ENCODE assay signal across 25 cellular contexts in genomic region chr9:132151118-132151517, GRCh38. TPM values are rescaled to one million over a fixed set of nuclear protein-coding genes. Genes with fewer than 3 reads are reported as not detected.
A peak's percentile ranks its signal among the peaks of the same experiment; 100 is the strongest.
DNase-seq lines count a peak whose midpoint lies in the region; ATAC-seq and TF ChIP-seq lines count a peak whose summit lies in the region.
"Had no signal": no experiment of that assay in that cellular context is flagged by ENCODE, and none has a peak within 500 bp of the region (broad histone marks: within the 10 kb centered on the region; RNA-seq: fewer than 3 reads in every experiment).

No MANE protein-coding gene starts in this region.

- H3K9me3 ChIP-seq in BLaER1 treated with 17β-estradiol and CSF1 and Interleukin-3, amounts not matched to agents 10 nM and 100 nM (replicated peaks in 1 of 11), result no peaks in the 10 kb centered on the region
- H3K9me3 ChIP-seq in HEK293 (ENCODE audit: control insufficient read depth, insufficient read depth, low read depth, low read length), result no peaks in the 10 kb centered on the region
- H3K9me3 ChIP-seq in osteoblast (ENCODE audit: low read depth, low read length), result no peaks in the 10 kb centered on the region
- H3K9me3 ChIP-seq: BE2C had no signal

- TF ChIP-seq CTCF in HEK293 (tag by site-specific recombination; IDR thresholded peaks at IDR 0.05) (no peak), chondrocyte (IDR thresholded peaks at IDR 0.05) (no peak), osteoblast (IDR thresholded peaks at IDR 0.05; ENCODE audit: extremely low read depth, low read depth, low read length) (no peak), progenitor cell of endocrine pancreas (IDR thresholded peaks at IDR 0.05; ENCODE audit: unreplicated experiment) (no peak)

- H3K27ac ChIP-seq in BLaER1 treated with 17β-estradiol and CSF1 and Interleukin-3, amounts not matched to agents 10 nM and 100 nM, result no peak overlapping the region
- no peak overlapping the region for H3K27ac ChIP-seq in HEK293 (ENCODE audit: extremely low read depth, low read depth, low read length)
- H3K27ac ChIP-seq in osteoblast (ENCODE audit: low read depth, low read length), result no peak overlapping the region

- peaks cover 7 to 37% (median 23%) of the 10 kb centered on the region in 10 experiments; a peak in 17 of 20 replicates for H3K4me1 ChIP-seq in BLaER1 treated with 17β-estradiol and CSF1 and Interleukin-3, amounts not matched to agents 10 nM and 100 nM
- H3K4me1 ChIP-seq in HEK293 (ENCODE audit: control insufficient read depth, insufficient read depth, low read length), result no peaks in the 10 kb centered on the region
- H3K4me1 ChIP-seq in osteoblast (ENCODE audit: insufficient read depth, low read length), result no peaks in the 10 kb centered on the region
- H3K4me1 ChIP-seq: BE2C had no signal

- ATAC-seq in sciatic nerve (no peak), HG03039 (IDR thresholded peaks at IDR 0.05; ENCODE audit: unreplicated experiment) (no peak)
- ATAC-seq: GM12878 had no signal

- peak overlapping the region in 6 of 11 experiments; percentile 17 to 47 (median 34); a peak in 9 of 22 replicates for H3K4me2 ChIP-seq in BLaER1 treated with 17β-estradiol and CSF1 and Interleukin-3, amounts not matched to agents 10 nM and 100 nM
- no peak overlapping the region for H3K4me2 ChIP-seq in osteoblast (ENCODE audit: insufficient read depth, low read length)

- no peaks in the 10 kb centered on the region for H3K9me3 Mint-ChIP-seq in chondrocyte (ENCODE audit: low read depth)
- no peaks in the 10 kb centered on the region for H3K9me3 Mint-ChIP-seq in progenitor cell of endocrine pancreas (ENCODE audit: low read depth)
- H3K9me3 Mint-ChIP-seq: CD14-positive monocyte; CD4-positive, alpha-beta memory T cell; CD4-positive, CD25-positive, alpha-beta regulatory T cell had no signal

- peaks cover 67% of the 10 kb centered on the region for H3K27me3 Mint-ChIP-seq in chondrocyte (ENCODE audit: low read depth)
- peaks cover 48% of the 10 kb centered on the region for H3K27me3 Mint-ChIP-seq in progenitor cell of endocrine pancreas

- no peaks in the 10 kb centered on the region for H3K79me2 ChIP-seq in osteoblast (ENCODE audit: insufficient read depth, low read length)

- H3K27me3 ChIP-seq in BLaER1 treated with 17β-estradiol and CSF1 and Interleukin-3, amounts not matched to agents 10 nM and 100 nM, result no peaks in the 10 kb centered on the region
- H3K27me3 ChIP-seq in osteoblast (ENCODE audit: insufficient read depth, low read length), result peaks cover 61% of the 10 kb centered on the region
- H3K27me3 ChIP-seq: BE2C had no signal

- peaks cover 0 to 6% (median 0%) of the 10 kb centered on the region in 11 experiments; a peak in 1 of 22 replicates for H4K20me1 ChIP-seq in BLaER1 treated with 17β-estradiol and CSF1 and Interleukin-3, amounts not matched to agents 10 nM and 100 nM
- no peaks in the 10 kb centered on the region for H4K20me1 ChIP-seq in osteoblast (ENCODE audit: insufficient read depth, low read length)

- DNase-seq in chondrocyte (ENCODE audit: low spot score) (peak; percentile 21), osteoblast (ENCODE audit: insufficient read length, low spot score, missing footprints) (peak; percentile 34), progenitor cell of endocrine pancreas (ENCODE audit: low spot score, unreplicated experiment) (no peak), sciatic nerve (ENCODE audit: low spot score) (no peak), NCI-H2227 (lab: John Stamatoyannopoulos, UW; ENCODE audit: unreplicated experiment) (no peak)
- DNase-seq: 8988T; ACHN; BE2C; C1 segment of cervical spinal cord; CD4-positive, alpha-beta memory T cell; CD4-positive, CD25-positive, alpha-beta regulatory T cell; CD8-positive, alpha-beta memory T cell; COR-L47; DMS 273 treated with DMSO at 0.1 percent for 48 hours; DMS153; DMS53; DMS79; DND-41; EL; GDM1 had no signal

- POLR2A ChIA-PET in HEK293 (lab: Yijun Ruan, JAX), result no interaction called here

- H3K4me3 Mint-ChIP-seq in chondrocyte (ENCODE audit: unreplicated experiment), result no peak overlapping the region
- no peak overlapping the region for H3K4me3 Mint-ChIP-seq in progenitor cell of endocrine pancreas (ENCODE audit: low read depth)
- H3K4me3 Mint-ChIP-seq: CD14-positive monocyte; CD4-positive, alpha-beta memory T cell; CD4-positive, CD25-positive, alpha-beta regulatory T cell; CD8-positive, alpha-beta memory T cell had no signal

- H3K27ac Mint-ChIP-seq in chondrocyte (ENCODE audit: unreplicated experiment), result no peak overlapping the region
- H3K27ac Mint-ChIP-seq in progenitor cell of endocrine pancreas, result no peak overlapping the region
- H3K27ac Mint-ChIP-seq: CD14-positive monocyte; CD4-positive, alpha-beta memory T cell; CD4-positive, CD25-positive, alpha-beta regulatory T cell; CD8-positive, alpha-beta memory T cell had no signal

- H3K9ac ChIP-seq in BLaER1 treated with 17β-estradiol and CSF1 and Interleukin-3, amounts not matched to agents 10 nM and 100 nM, result no peak overlapping the region

- H3K36me3 Mint-ChIP-seq in chondrocyte (ENCODE audit: low read depth) (no peaks in the 10 kb centered on the region), progenitor cell of endocrine pancreas (ENCODE audit: insufficient read depth) (no peaks in the 10 kb centered on the region)
- H3K36me3 Mint-ChIP-seq: CD14-positive monocyte; CD4-positive, alpha-beta memory T cell; CD4-positive, CD25-positive, alpha-beta regulatory T cell; CD8-positive, alpha-beta memory T cell had no signal

- no peak overlapping the region for H3K4me3 ChIP-seq in BLaER1 treated with 17β-estradiol and CSF1 and Interleukin-3, amounts not matched to agents 10 nM and 100 nM
- no peak overlapping the region for H3K4me3 ChIP-seq in HEK293 (ENCODE audit: low read depth, low read length)
- no peak overlapping the region for H3K4me3 ChIP-seq in osteoblast (ENCODE audit: insufficient read depth, low read length)
- H3K4me3 ChIP-seq: GM12878 had no signal

- H2AFZ ChIP-seq in osteoblast (ENCODE audit: low read length), result no peak overlapping the region

- no peaks in the 10 kb centered on the region for H3K36me3 ChIP-seq in BLaER1 treated with 17β-estradiol and CSF1 and Interleukin-3, amounts not matched to agents 10 nM and 100 nM
- H3K36me3 ChIP-seq in HEK293 (ENCODE audit: control insufficient read depth in 2 of 2, insufficient read depth in 1 of 2, low read length in 2 of 2) (no peaks in the 10 kb centered on the region), osteoblast (ENCODE audit: insufficient read depth, low read length) (no peaks in the 10 kb centered on the region)
- H3K36me3 ChIP-seq: BE2C had no signal

- intact Hi-C loops in sciatic nerve (cut with DNase I), result loop anchor here (10.0 kb wide), 1 partner anchor 156 kb away; no protein-coding TSS in a partner anchor

- CTCF ChIA-PET in HEK293 (lab: Yijun Ruan, JAX), result interaction anchor here (1.0 to 2.2 kb wide), 3 partner anchors 18 to 388 kb away, joined by 3 to 6 read pairs (median 3); no protein-coding TSS in a partner anchor

- H3K4me1 Mint-ChIP-seq in chondrocyte (ENCODE audit: low read depth), result no peaks in the 10 kb centered on the region
- H3K4me1 Mint-ChIP-seq in progenitor cell of endocrine pancreas (ENCODE audit: low read depth), result no peaks in the 10 kb centered on the region
- H3K4me1 Mint-ChIP-seq: CD4-positive, alpha-beta memory T cell; CD8-positive, alpha-beta memory T cell had no signal

TF ChIP-seq in HEK293, 187 proteins besides CTCF, POLR2A, EP300 and RAD21:
- TF ChIP-seq ZBTB17 (tag by site-specific recombination; IDR thresholded peaks at IDR 0.05), result peak; percentile 98
- TF ChIP-seq FEZF1 (tag by site-specific recombination; IDR thresholded peaks at IDR 0.05), result no peak
TF ChIP-seq in HEK293: peak in this region for 1.

RNA-seq across cellular contexts. Expression of gene NTNG2, which starts 10.7 kb away (rescaled TPM):
- total RNA-seq in chondrocyte (3.0 to 4.8 TPM (median 3.4 TPM) in 3 replicates), osteoblast (9.4 and 13.0 TPM in 2 replicates), progenitor cell of endocrine pancreas (2.4 TPM in 2 replicates), sciatic nerve (3.2 TPM)

Comparison
In these comparisons a context has a peak if more than half of its experiments do, and no peak if none do; other contexts are left out.
1. DNase-seq: peak in chondrocyte (single experiment) and osteoblast (single experiment); none in progenitor cell of endocrine pancreas (single experiment), sciatic nerve (single experiment) and NCI-H2227 (single experiment).